ENCODE assay signal across 7 cellular contexts in the genomic region with DNA sequence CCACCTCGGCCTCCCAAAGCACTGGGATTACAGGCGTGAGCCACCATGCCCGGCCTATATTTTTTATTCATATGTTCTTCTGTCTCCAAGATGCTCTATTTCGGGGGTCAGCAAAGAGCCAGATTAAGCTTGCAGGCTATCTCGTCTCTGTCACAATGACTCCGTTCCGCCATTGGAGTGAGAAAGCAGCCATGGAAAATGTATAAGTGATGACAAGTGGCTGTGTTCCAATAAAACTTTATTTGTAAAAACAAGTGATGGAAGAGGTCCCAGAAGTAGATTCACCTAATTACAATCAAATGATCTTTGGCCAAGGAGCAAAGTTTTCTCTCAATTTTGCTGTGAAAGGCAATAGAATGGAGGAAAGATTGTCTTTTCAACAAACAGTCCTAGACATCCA.
"Had no signal": no experiment of that assay in that cellular context is flagged by ENCODE, and none has a peak within 500 bp of the region (broad histone marks: within the 10 kb centered on the region; RNA-seq: fewer than 3 reads in every experiment).

No MANE protein-coding gene starts in this region.

- H2AFZ ChIP-seq: GM23338 had no signal

- H3K4me3 ChIP-seq: GM23338 had no signal

- FAIRE-seq: H1, H54, HTR-8/SVneo had no signal

- H3K4me3 Mint-ChIP-seq: GM23338, H9, IgD-negative memory B cell had no signal

- H3K27ac Mint-ChIP-seq: GM23338, H9, IgD-negative memory B cell had no signal

- H3K4me1 Mint-ChIP-seq: GM23338, H9, IgD-negative memory B cell had no signal

- DNase-seq: H9, HCEC 1CT had no signal

- ATAC-seq: GM23338 had no signal

- H3K4me2 ChIP-seq: GM23338 had no signal
